21 cellular contexts compared by ENCODE assay signal in the genomic region with DNA sequence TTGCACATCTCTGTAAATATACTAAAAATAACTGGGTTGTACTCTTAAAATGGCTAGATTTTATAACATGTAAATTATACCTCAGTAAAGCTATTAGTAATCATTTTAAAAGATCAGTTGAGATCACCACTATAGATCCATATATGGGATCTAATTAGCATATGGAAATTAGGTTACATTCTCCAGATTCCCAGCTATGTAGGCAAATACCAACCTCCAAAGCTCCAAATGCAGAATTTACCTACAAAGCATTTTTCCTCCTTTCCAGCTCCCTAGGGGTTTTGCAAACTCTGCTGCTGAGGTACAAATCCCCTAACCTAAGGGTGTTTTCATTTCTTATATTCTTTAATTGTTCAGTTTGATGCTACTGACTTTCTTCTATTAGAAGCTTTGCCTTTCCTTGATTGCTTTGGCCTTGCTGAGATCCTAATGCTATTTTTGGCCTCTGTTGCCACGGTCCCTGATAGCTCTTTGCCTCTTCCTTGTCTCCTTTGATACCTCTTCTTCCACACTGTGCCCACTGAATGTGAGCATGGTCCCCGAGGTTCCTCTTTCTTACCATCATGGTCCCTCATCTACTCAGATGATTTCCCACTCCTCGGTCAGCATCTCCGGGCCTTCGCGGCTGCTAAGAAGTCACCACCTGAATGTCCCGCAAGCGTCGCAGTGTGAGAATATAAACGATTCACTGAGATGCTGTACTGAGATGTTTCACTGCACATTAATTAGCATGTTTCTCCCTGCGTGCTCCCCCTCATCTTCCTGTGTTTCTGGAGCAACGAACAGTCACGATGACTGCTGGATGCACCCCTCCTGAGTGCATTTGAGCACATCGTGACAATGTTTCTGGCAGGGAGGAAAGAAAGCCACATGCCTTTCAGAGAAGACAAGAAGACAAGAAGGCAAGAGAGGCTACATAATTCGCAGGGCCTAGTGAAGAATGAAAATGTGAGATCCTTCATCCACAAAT. TPM values are rescaled to one million over a fixed set of nuclear protein-coding genes. Genes with fewer than 3 reads are reported as not detected.
DNase-seq lines count a peak whose midpoint lies in the region; ATAC-seq, FAIRE-seq and TF ChIP-seq lines count a peak whose summit lies in the region.
"Had no signal": no experiment of that assay in that cellular context is flagged by ENCODE, and none has a peak within 500 bp of the region (broad histone marks: within the 10 kb centered on the region; RNA-seq: fewer than 3 reads in every experiment).

No MANE protein-coding gene starts in this region.

- H2AFZ ChIP-seq in H1 (ENCODE audit: low read length) = 0 out of 2 replicates have a peak overlapping the region, but pooled peaks have one; percentile 10

- TF ChIP-seq CTCF in activated CD8-positive, alpha-beta T cell treated with anti-CD3 and anti-CD28 coated beads for 36 hours (IDR thresholded peaks at IDR 0.05) = no peak
- TF ChIP-seq CTCF in H1 (IDR thresholded peaks at IDR 0.05; ENCODE audit: control extremely low read depth in 1 of 3, insufficient read depth in 1 of 3, low read depth in 1 of 3, low read length in 3 of 3) = no peak

- H3K36me3 ChIP-seq in H1 (ENCODE audit: control insufficient read depth in 2 of 4, insufficient read depth in 4 of 4, low read length in 3 of 4) = 0 out of 8 replicates have a peak, but pooled peaks cover 0 to 4% (median 0%) of the 10 kb centered on the region in 4 experiments
- H3K36me3 ChIP-seq: SJSA1 had no signal

- peak; percentile 13 for ATAC-seq in activated CD8-positive, alpha-beta T cell treated with anti-CD3 and anti-CD28 coated beads for 36 hours
- no peak for ATAC-seq in activated CD8-positive, alpha-beta T cell treated with anti-CD3 and anti-CD28 coated beads, Interleukin-2, amount 10 ng/mL, durations not matched to agents 7 days and 5 days
- ATAC-seq in stimulated activated naive B cell treated with anti-CD40 and anti-IgM and Interleukin-4, amounts not matched to agents 10 μg/mL and 1 μg/mL and 100 μg/mL, for 72 hours (replicated peaks) = peak; percentile 54 to 57
- ATAC-seq in left lobe of liver = no peak

- H3K9me3 ChIP-seq in H1 (ENCODE audit: insufficient read depth in 2 of 2, low read depth in 1 of 2, low read length in 1 of 2) = peaks cover 0 to 6% of the 10 kb centered on the region in 2 experiments; a peak in 2 of 4 replicates
- H3K9me3 ChIP-seq: SJSA1 had no signal

- H3K79me1 ChIP-seq in H1 (ENCODE audit: low read depth, low read length) = no peaks in the 10 kb centered on the region

- no peak overlapping the region for H3K27ac ChIP-seq in H1 (ENCODE audit: low read depth, low read length)
- H3K27ac ChIP-seq: C4-2B, SJSA1 had no signal

- H3K4me3 ChIP-seq in H1 (ENCODE audit: extremely low read depth in 1 of 4, insufficient read depth in 2 of 4, low read depth in 3 of 4, low read length in 4 of 4) = no peak overlapping the region
- H3K4me3 ChIP-seq: SJSA1 had no signal

- H3K9ac ChIP-seq in H1 (replicated peaks in 1 of 4; ENCODE audit: extremely low read depth in 1 of 4, low read depth in 3 of 4, low read length in 3 of 4) = no peak overlapping the region

- no peak overlapping the region for H2BK5ac ChIP-seq in H1 (ENCODE audit: low read depth, low read length)

- peak overlapping the region; percentile 34; the same call in 1 of the 2 replicates for H2BK15ac ChIP-seq in H1 (ENCODE audit: low read length)

- H4K91ac ChIP-seq in H1 (replicated peaks; ENCODE audit: insufficient read length, low read length) = no peak overlapping the region

- H3K9me3 Mint-ChIP-seq in activated CD8-positive, alpha-beta T cell treated with anti-CD3 and anti-CD28 coated beads for 36 hours = no peaks in the 10 kb centered on the region
- H3K9me3 Mint-ChIP-seq in activated CD8-positive, alpha-beta T cell treated with anti-CD3 and anti-CD28 coated beads, Interleukin-2, amount 10 ng/mL, durations not matched to agents 7 days and 5 days (ENCODE audit: insufficient read depth) = no peaks in the 10 kb centered on the region
- H3K9me3 Mint-ChIP-seq in stimulated activated naive B cell treated with anti-CD40 and anti-IgM and Interleukin-4, amounts not matched to agents 10 μg/mL and 1 μg/mL and 100 μg/mL, for 72 hours = no peaks in the 10 kb centered on the region

- no peak overlapping the region for H4K8ac ChIP-seq in H1 (ENCODE audit: extremely low read depth, insufficient read depth, low read length)

- no peak overlapping the region for H3K18ac ChIP-seq in H1 (ENCODE audit: extremely low read depth, low read length)

- peak overlapping the region; percentile 21; the same call in 1 of the 2 replicates for H2BK12ac ChIP-seq in H1 (ENCODE audit: low read depth, low read length)

- no peaks in the 10 kb centered on the region for H3K27me3 ChIP-seq in H1 (replicated peaks in 1 of 4; ENCODE audit: control insufficient read depth in 3 of 4, extremely low read depth in 1 of 4, insufficient read depth in 3 of 4, low read length in 3 of 4)
- H3K27me3 ChIP-seq: SJSA1 had no signal

- H2AK5ac ChIP-seq in H1 (ENCODE audit: low read depth, low read length) = no peak overlapping the region

- no peak overlapping the region for H2BK120ac ChIP-seq in H1 (replicated peaks; ENCODE audit: low read depth, low read length)

- H3K79me2 ChIP-seq in H1 (ENCODE audit: control insufficient read depth in 1 of 2, insufficient read depth in 2 of 2, low read length in 2 of 2) = no peaks in the 10 kb centered on the region

- FAIRE-seq in H1 (lab: Jason Lieb, UNC) = no peak
- FAIRE-seq: A204.1 had no signal

- no peak for TF ChIP-seq EP300 in H1 (IDR thresholded peaks at IDR 0.05; ENCODE audit: borderline replicate concordance in 1 of 2, low read depth in 2 of 2, low read length in 2 of 2)

- H3K23me2 ChIP-seq in H1 (ENCODE audit: low read depth, low read length) = no peaks in the 10 kb centered on the region

- H3K27me3 Mint-ChIP-seq in activated CD8-positive, alpha-beta T cell treated with anti-CD3 and anti-CD28 coated beads for 36 hours = no peaks in the 10 kb centered on the region
- H3K27me3 Mint-ChIP-seq in activated CD8-positive, alpha-beta T cell treated with anti-CD3 and anti-CD28 coated beads, Interleukin-2, amount 10 ng/mL, durations not matched to agents 7 days and 5 days (ENCODE audit: low read depth) = peaks cover 31% of the 10 kb centered on the region
- H3K27me3 Mint-ChIP-seq in stimulated activated naive B cell treated with anti-CD40 and anti-IgM and Interleukin-4, amounts not matched to agents 10 μg/mL and 1 μg/mL and 100 μg/mL, for 72 hours = peaks cover 13 to 28% of the 10 kb centered on the region in 2 donors

- CTCF ChIA-PET in activated CD8-positive, alpha-beta T cell treated with anti-CD3 and anti-CD28 coated beads for 36 hours (lab: Charles Lee) = interaction anchor here (0.8 kb wide), 1 partner anchor 27 kb away, joined by 3 read pairs; no protein-coding TSS in a partner anchor
- CTCF ChIA-PET in activated CD8-positive, alpha-beta T cell treated with anti-CD3 and anti-CD28 coated beads, Interleukin-2, amount 10 ng/mL, durations not matched to agents 7 days and 5 days (lab: Charles Lee) = no interaction called here
- CTCF ChIA-PET in H1 (lab: Charles Lee; ENCODE audit: partially characterized antibody) = interaction anchor here (0.8 kb wide), 1 partner anchor 353 kb away, joined by 3 read pairs; no protein-coding TSS in a partner anchor

- H3K14ac ChIP-seq in H1 (ENCODE audit: insufficient read length) = no peak overlapping the region

- H3K4ac ChIP-seq in H1 (replicated peaks; ENCODE audit: insufficient read length, low read depth, low read length) = no peak overlapping the region

- no peak overlapping the region for H3K23ac ChIP-seq in H1 (ENCODE audit: insufficient read length)

- H4K20me1 ChIP-seq in H1 (replicated peaks in 1 of 2; ENCODE audit: control insufficient read depth in 1 of 2, insufficient read depth in 2 of 2, low read length in 2 of 2) = no peaks in the 10 kb centered on the region

- no peaks in the 10 kb centered on the region for H3K36me3 Mint-ChIP-seq in activated CD8-positive, alpha-beta T cell treated with anti-CD3 and anti-CD28 coated beads for 36 hours (ENCODE audit: low read depth)
- no peaks in the 10 kb centered on the region for H3K36me3 Mint-ChIP-seq in activated CD8-positive, alpha-beta T cell treated with anti-CD3 and anti-CD28 coated beads, Interleukin-2, amount 10 ng/mL, durations not matched to agents 7 days and 5 days (ENCODE audit: low read depth)
- H3K36me3 Mint-ChIP-seq in stimulated activated naive B cell treated with anti-CD40 and anti-IgM and Interleukin-4, amounts not matched to agents 10 μg/mL and 1 μg/mL and 100 μg/mL, for 72 hours = no peaks in the 10 kb centered on the region

- no peak overlapping the region for H3K4me3 Mint-ChIP-seq in activated CD8-positive, alpha-beta T cell treated with anti-CD3 and anti-CD28 coated beads for 36 hours
- no peak overlapping the region for H3K4me3 Mint-ChIP-seq in activated CD8-positive, alpha-beta T cell treated with anti-CD3 and anti-CD28 coated beads, Interleukin-2, amount 10 ng/mL, durations not matched to agents 7 days and 5 days
- H3K4me3 Mint-ChIP-seq in stimulated activated naive B cell treated with anti-CD40 and anti-IgM and Interleukin-4, amounts not matched to agents 10 μg/mL and 1 μg/mL and 100 μg/mL, for 72 hours = no peak overlapping the region

- H3K56ac ChIP-seq in H1 (replicated peaks; ENCODE audit: insufficient read length, low read depth, low read length) = no peak overlapping the region

- 88% methylated on average over 15 of the region's 15 CpGs; no CpG with 5 or more reads in 1 of the 2 experiments for WGBS in H1 (ENCODE audit: extremely low coverage in 1 of 2, insufficient coverage in 1 of 2, insufficient read length in 1 of 2, insufficient replicate concordance in 2 of 2, low coverage in 1 of 2, low lambda C conversion rate in 2 of 2, missing lambda C conversion rate in 1 of 2), 2 experiments

- H2BK20ac ChIP-seq in H1 (ENCODE audit: low read length) = peak overlapping the region; percentile 24; the same call in 1 of the 2 replicates

- H3K4me1 ChIP-seq in H1 (replicated peaks in 1 of 4; ENCODE audit: control insufficient read depth in 3 of 4, insufficient read depth in 4 of 4, low read length in 3 of 4) = peaks cover 0 to 2% (median 0%) of the 10 kb centered on the region in 4 experiments; a peak in 1 of 7 replicates

- peak in 1 of 2 experiments; percentile 51; a peak in 1 of 3 replicates for TF ChIP-seq POLR2A in H1 (IDR thresholded peaks at IDR 0.05; ENCODE audit: control extremely low read depth in 1 of 2, low read depth in 2 of 2, low read length in 2 of 2)

- POLR2A ChIA-PET in activated CD8-positive, alpha-beta T cell treated with anti-CD3 and anti-CD28 coated beads for 36 hours (lab: Charles Lee) = interaction anchor here (1.4 kb wide), 1 partner anchor 36 kb away, joined by 3 read pairs; no protein-coding TSS in a partner anchor
- POLR2A ChIA-PET in activated CD8-positive, alpha-beta T cell treated with anti-CD3 and anti-CD28 coated beads, Interleukin-2, amount 10 ng/mL, durations not matched to agents 7 days and 5 days (lab: Charles Lee) = interaction anchor here (0.8 kb wide), 1 partner anchor 23 kb away, joined by 3 read pairs; no protein-coding TSS in a partner anchor
- POLR2A ChIA-PET in H1 (lab: Charles Lee; ENCODE audit: partially characterized antibody) = interaction anchor here (0.6 to 0.7 kb wide), 2 partner anchors 10 to 436 kb away, joined by 3 to 5 read pairs; no protein-coding TSS in a partner anchor

- intact Hi-C loops in activated CD8-positive, alpha-beta T cell treated with anti-CD3 and anti-CD28 coated beads for 36 hours (cut with micrococcal nuclease) = no loop called here

- TF ChIP-seq RAD21 in H1 (IDR thresholded peaks at IDR 0.05 in 1 of 2, conservative IDR thresholded peaks at IDR 0.05 in 1 of 2; ENCODE audit: low read depth in 2 of 2, low read length in 2 of 2) = no peak

- H3K27ac Mint-ChIP-seq in activated CD8-positive, alpha-beta T cell treated with anti-CD3 and anti-CD28 coated beads for 36 hours = no peak overlapping the region
- H3K27ac Mint-ChIP-seq in activated CD8-positive, alpha-beta T cell treated with anti-CD3 and anti-CD28 coated beads, Interleukin-2, amount 10 ng/mL, durations not matched to agents 7 days and 5 days = no peak overlapping the region
- peak overlapping the region; percentile 76 for H3K27ac Mint-ChIP-seq in stimulated activated naive B cell treated with anti-CD40 and anti-IgM and Interleukin-4, amounts not matched to agents 10 μg/mL and 1 μg/mL and 100 μg/mL, for 72 hours

- DNase-seq in activated CD8-positive, alpha-beta T cell treated with anti-CD3 and anti-CD28 coated beads for 36 hours = no peak
- DNase-seq in activated CD8-positive, alpha-beta T cell treated with anti-CD3 and anti-CD28 coated beads, Interleukin-2, amount 10 ng/mL, durations not matched to agents 7 days and 5 days = no peak
- DNase-seq in NAMALWA (ENCODE audit: low spot score) (peak; percentile 9), H1 (ENCODE audit: low read depth in 1 of 2, low spot score in 2 of 2) (no peak), ureter (ENCODE audit: low spot score) (no peak), DMS153 treated with DMSO at 0.1 percent for 48 hours (lab: John Stamatoyannopoulos, UW; ENCODE audit: unreplicated experiment) (no peak), left lobe of liver (ENCODE audit: low spot score) (no peak)
- DNase-seq in stimulated activated naive B cell treated with anti-CD40 and anti-IgM and Interleukin-4, amounts not matched to agents 10 μg/mL and 1 μg/mL and 100 μg/mL, for 72 hours = no peak
- DNase-seq: COR-L47, DMS79 treated with DMSO at 0.1 percent for 48 hours, GF-D8, H7, MM.1S, NCI-H1436, NCI-H2081, NCI-H2227 treated with DMSO at 0.1 percent for 48 hours, OCI-M1, SW 1271 had no signal

- H3K4me1 Mint-ChIP-seq in activated CD8-positive, alpha-beta T cell treated with anti-CD3 and anti-CD28 coated beads for 36 hours (ENCODE audit: low read depth) = no peaks in the 10 kb centered on the region
- no peaks in the 10 kb centered on the region for H3K4me1 Mint-ChIP-seq in activated CD8-positive, alpha-beta T cell treated with anti-CD3 and anti-CD28 coated beads, Interleukin-2, amount 10 ng/mL, durations not matched to agents 7 days and 5 days (ENCODE audit: low read depth)
- H3K4me1 Mint-ChIP-seq in stimulated activated naive B cell treated with anti-CD40 and anti-IgM and Interleukin-4, amounts not matched to agents 10 μg/mL and 1 μg/mL and 100 μg/mL, for 72 hours = no peaks in the 10 kb centered on the region

- H3K4me2 ChIP-seq in H1 (ENCODE audit: insufficient read depth in 1 of 2, low read depth in 2 of 2, low read length in 2 of 2) = no peak overlapping the region

- no peak overlapping the region for H4K5ac ChIP-seq in H1 (ENCODE audit: insufficient read length, low read depth, low read length)

RNA-seq across cellular contexts. Expression of a gene that starts 23.8 kb away (rescaled TPM):
- under 1 TPM; 0.27 to 0.40 TPM for total RNA-seq in activated CD8-positive, alpha-beta T cell treated with anti-CD3 and anti-CD28 coated beads for 36 hours
- total RNA-seq in activated CD8-positive, alpha-beta T cell treated with anti-CD3 and anti-CD28 coated beads, Interleukin-2, amount 10 ng/mL, durations not matched to agents 7 days and 5 days = under 1 TPM; 0.18 to 0.87 TPM
- 0.20 and 0.23 TPM in 2 replicates for total RNA-seq in H1 (2021; fragmentation: NEBNext Ultra II Directional; extraction: Animal tissue kit (Norgen Biotek cat#: 25700))
- 0.08 and 0.11 TPM in 2 replicates for polyA plus RNA-seq in H1 (2011; rRNA removed)
- 0.12 TPM for polyA plus RNA-seq in H1 (2011; cell fraction: cytosol; rRNA removed)
- polyA plus RNA-seq in H1 (2011; cell fraction: nucleus; rRNA removed) = 0.11 TPM
- 0.07 to 0.23 TPM (median 0.18 TPM) in 3 of 4 replicates, not detected in the other for polyA plus RNA-seq in H1 (2012, experiment 1 of 2)
- polyA plus RNA-seq in H1 (2012, experiment 2 of 2) = 0.08 TPM
- 0.20 TPM for polyA plus RNA-seq in H1 (2013, experiment 1 of 2)
- 0.11 TPM for polyA plus RNA-seq in H1 (2013, experiment 2 of 2)
- polyA minus RNA-seq in H1 (2011; rRNA and poly(A)+ RNA removed) = 0.19 and 0.22 TPM in 2 replicates
- polyA minus RNA-seq in H1 (2011; cell fraction: cytosol; rRNA and poly(A)+ RNA removed) = not detected
- polyA minus RNA-seq in H1 (2011; cell fraction: nucleus; rRNA and poly(A)+ RNA removed) = 0.40 TPM
- total RNA-seq in ureter (3.9 TPM), left lobe of liver (0.05 TPM)
- total RNA-seq: H7, SJSA1 had no signal

Comparison
In these comparisons a context has a peak if more than half of its experiments do, and no peak if none do; other contexts are left out.
1. ATAC-seq: peak in activated CD8-positive, alpha-beta T cell treated with anti-CD3 and anti-CD28 coated beads for 36 hours (single experiment) and stimulated activated naive B cell treated with anti-CD40 and anti-IgM and Interleukin-4, amounts not matched to agents 10 μg/mL and 1 μg/mL and 100 μg/mL, for 72 hours (2 of 2); none in activated CD8-positive, alpha-beta T cell treated with anti-CD3 and anti-CD28 coated beads, Interleukin-2, amount 10 ng/mL, durations not matched to agents 7 days and 5 days (single experiment) and left lobe of liver (single experiment).